In genomic region chr4:169698331-169698730, GRCh38 we compare ENCODE assay signal across 20 cellular contexts.
"Had no signal": no experiment of that assay in that cellular context is flagged by ENCODE, and none has a peak within 500 bp of the region (broad histone marks: within the 10 kb centered on the region; RNA-seq: fewer than 3 reads in every experiment).

No MANE protein-coding gene starts in this region.

- H3K9me3 Mint-ChIP-seq: T-cell had no signal

- H3K4me2 ChIP-seq: SK-N-SH had no signal

- DNase-seq: KBM-7, MV-4-11, NCI-H1092, NCI-H1105 treated with DMSO at 0.1 percent for 48 hours, NCI-H1417 treated with DMSO at 0.1 percent for 48 hours, NCI-H146, NCI-H1694 treated with DMSO at 0.1 percent for 48 hours, NCI-H1930, NCI-H2081 treated with DMSO at 0.1 percent for 48 hours, NCI-H2227 treated with DMSO at 0.1 percent for 48 hours, NCI-H524, NCI-H69, NCI-H774, Right ventricle myocardium superior, RPMI8226, SIG-M5, SK-N-SH, SW 1271, T-cell had no signal

- H3K27ac Mint-ChIP-seq: T-cell had no signal

- H3K27me3 ChIP-seq: SJSA1 had no signal

- H3K9ac ChIP-seq: SK-N-SH had no signal

- H3K27ac ChIP-seq: SJSA1 had no signal

- H3K27me3 Mint-ChIP-seq: T-cell had no signal

- H3K4me3 ChIP-seq: SJSA1 had no signal

- H3K4me3 Mint-ChIP-seq: T-cell had no signal

- H3K9me3 ChIP-seq: SJSA1, SK-N-SH had no signal

- ATAC-seq: T-cell had no signal

- H3K4me1 ChIP-seq: SJSA1 had no signal
